In the genomic region with DNA sequence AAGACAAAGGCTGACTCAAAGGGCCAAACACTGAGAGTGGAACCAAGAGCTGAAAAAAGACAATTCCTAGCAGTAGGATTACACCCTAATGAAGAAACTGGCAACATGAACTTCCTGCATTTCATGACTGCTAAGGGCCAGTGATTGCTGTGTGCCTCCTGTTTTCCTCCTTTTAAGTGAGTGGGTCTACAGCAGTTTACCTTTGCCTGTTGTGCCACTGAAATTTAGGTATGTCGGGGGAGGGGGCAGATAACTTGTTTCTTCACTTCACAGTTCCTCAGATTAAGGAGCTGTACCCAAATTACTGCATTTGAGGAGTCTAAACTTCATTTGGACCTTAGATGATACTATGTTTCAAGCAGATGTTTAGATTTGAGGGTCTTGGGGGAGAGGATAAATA, we compare ENCODE assay signal across 8 cellular contexts.
"Had no signal": no experiment of that assay in that cellular context is flagged by ENCODE, and none has a peak within 500 bp of the region (broad histone marks: within the 10 kb centered on the region; RNA-seq: fewer than 3 reads in every experiment).

No MANE protein-coding gene starts in this region.

- FAIRE-seq: H54, HTR-8/SVneo, K562 had no signal

- ATAC-seq: K562 had no signal

- H3K4me3 ChIP-seq: GM23248, K562 had no signal

- H2AFZ ChIP-seq: GM23248 had no signal

- H3K9ac ChIP-seq: GM23248 had no signal

- H3K4me3 Mint-ChIP-seq: H9 had no signal

- DNase-seq: GM23248, H9, HCEC 1CT, IMR-90, KG1 had no signal

- H3K27ac ChIP-seq: GM23248 had no signal
